In genomic region chr2:240704651-240705050, GRCh38 we compare ENCODE assay signal across 14 cellular contexts. TPM values are rescaled to one million over a fixed set of nuclear protein-coding genes. Genes with fewer than 3 reads are reported as not detected.
DNase-seq lines count a peak whose midpoint lies in the region; ATAC-seq and TF ChIP-seq lines count a peak whose summit lies in the region.
"Had no signal": no experiment of that assay in that cellular context is flagged by ENCODE, and none has a peak within 500 bp of the region (broad histone marks: within the 10 kb centered on the region; RNA-seq: fewer than 3 reads in every experiment).

No MANE protein-coding gene starts in this region.

- peaks cover 8% of the 10 kb centered on the region for H3K27me3 Mint-ChIP-seq in activated T-helper 17 cell treated with anti-CD3 and anti-CD28 coated beads, Interleukin-2, amount 50 U/mL, for 72 hours

- H3K27me3 ChIP-seq in left lung: peaks cover 0 to 47% of the 10 kb centered on the region in 2 donors
- H3K27me3 ChIP-seq in tibial artery: peaks cover 0 to 54% of the 10 kb centered on the region in 2 donors

- in situ Hi-C loops in G401 (cut with HindIII; ENCODE audit: low sequenced_read_pairs): no loop called here

- H3K4me1 ChIP-seq in left lung: no peaks in the 10 kb centered on the region
- no peaks in the 10 kb centered on the region for H3K4me1 ChIP-seq in tibial artery
- H3K4me1 ChIP-seq: breast epithelium had no signal

- H3K36me3 ChIP-seq in left lung (no peaks in the 10 kb centered on the region), tibial artery (no peaks in the 10 kb centered on the region)
- H3K36me3 ChIP-seq: breast epithelium had no signal

- DNase-seq in T-helper 9 cell: peak; percentile 15
- DNase-seq in left lung: peak; percentile 17 to 66
- peak; percentile 48 for DNase-seq in stimulated activated CD8-positive, alpha-beta memory T cell treated with anti-CD3 and anti-CD28 coated beads, Interleukin-4, amount 100 ng/mL, for 48 hours
- no peak for DNase-seq in NCI-H2107 treated with DMSO at 0.1 percent for 48 hours (lab: John Stamatoyannopoulos, UW; ENCODE audit: unreplicated experiment)
- no peak for DNase-seq in kidney glomerular epithelial cell (lab: John Stamatoyannopoulos, UW)
- no peak for DNase-seq in tibial artery
- no peak for DNase-seq in G401 (ENCODE audit: low spot score)
- DNase-seq: activated CD4-positive, CD25-positive, alpha-beta regulatory T cell treated with anti-CD3 and anti-CD28 coated beads, Interleukin-2, amount 50 U/mL, for 72 hours; NCI-H1105 treated with DMSO at 0.1 percent for 48 hours; NCI-H774 had no signal

- TF ChIP-seq CTCF in left lung (IDR thresholded peaks at IDR 0.05) (no peak), tibial artery (IDR thresholded peaks at IDR 0.05) (no peak)

- H3K9me3 ChIP-seq in left lung (no peaks in the 10 kb centered on the region), tibial artery (no peaks in the 10 kb centered on the region)
- H3K9me3 ChIP-seq: breast epithelium had no signal

- peaks cover 12% of the 10 kb centered on the region for H3K4me1 Mint-ChIP-seq in activated T-helper 17 cell treated with anti-CD3 and anti-CD28 coated beads, Interleukin-2, amount 50 U/mL, for 72 hours

- H3K9me3 Mint-ChIP-seq in activated T-helper 17 cell treated with anti-CD3 and anti-CD28 coated beads, Interleukin-2, amount 50 U/mL, for 72 hours: no peaks in the 10 kb centered on the region

- intact Hi-C loops in left lung (cut with DNase I) (no loop called here), tibial artery (cut with DNase I; ENCODE audit: low total_unique reads) (loop anchor here (10.0 kb wide), 1 partner anchor 180 kb away; no protein-coding TSS in a partner anchor)

- H3K27ac Mint-ChIP-seq in activated T-helper 17 cell treated with anti-CD3 and anti-CD28 coated beads, Interleukin-2, amount 50 U/mL, for 72 hours: no peak overlapping the region
- H3K27ac Mint-ChIP-seq: mesothelial cell of epicardium, progenitor cell of endocrine pancreas had no signal

- H3K36me3 Mint-ChIP-seq in activated T-helper 17 cell treated with anti-CD3 and anti-CD28 coated beads, Interleukin-2, amount 50 U/mL, for 72 hours (ENCODE audit: low read depth): no peaks in the 10 kb centered on the region
- H3K36me3 Mint-ChIP-seq: mesothelial cell of epicardium had no signal

- peak; percentile 69 for ATAC-seq in activated T-helper 17 cell treated with anti-CD3 and anti-CD28 coated beads, Interleukin-2, amount 50 U/mL, for 72 hours (replicated peaks)
- no peak for ATAC-seq in left lung

- peak overlapping the region; percentile 58 for H3K4me3 Mint-ChIP-seq in activated T-helper 17 cell treated with anti-CD3 and anti-CD28 coated beads, Interleukin-2, amount 50 U/mL, for 72 hours
- H3K4me3 Mint-ChIP-seq: mesothelial cell of epicardium had no signal

- no peak overlapping the region for H3K27ac ChIP-seq in left lung
- H3K27ac ChIP-seq in tibial artery: no peak overlapping the region
- H3K27ac ChIP-seq: breast epithelium had no signal

- no peak overlapping the region for H3K4me3 ChIP-seq in left lung
- no peak overlapping the region for H3K4me3 ChIP-seq in tibial artery
- H3K4me3 ChIP-seq: breast epithelium had no signal

RNA-seq across cellular contexts. Expression of gene AQP12A, which starts 13.0 kb away (rescaled TPM):
- not detected for total RNA-seq in activated T-helper 17 cell treated with anti-CD3 and anti-CD28 coated beads, Interleukin-2, amount 50 U/mL, for 72 hours
- total RNA-seq in left lung: not detected
- total RNA-seq in G401 (2014; rRNA removed; shearing (Covaris generic)): not detected in 2 replicates
- total RNA-seq: breast epithelium, mesothelial cell of epicardium, progenitor cell of endocrine pancreas had no signal

RNA-seq across cellular contexts. Expression of gene AQP12B, which starts 22.0 kb away (rescaled TPM):
- total RNA-seq in activated T-helper 17 cell treated with anti-CD3 and anti-CD28 coated beads, Interleukin-2, amount 50 U/mL, for 72 hours: not detected
- total RNA-seq in left lung: not detected
- total RNA-seq in G401 (2014; rRNA removed; shearing (Covaris generic)): not detected in 2 replicates
- total RNA-seq: breast epithelium, mesothelial cell of epicardium, progenitor cell of endocrine pancreas had no signal

Comparison
In these comparisons a context has a peak if more than half of its experiments do, and no peak if none do; other contexts are left out.
1. DNase-seq: peak in T-helper 9 cell (single experiment), left lung (2 of 2) and stimulated activated CD8-positive, alpha-beta memory T cell treated with anti-CD3 and anti-CD28 coated beads, Interleukin-4, amount 100 ng/mL, for 48 hours (single experiment); none in NCI-H2107 treated with DMSO at 0.1 percent for 48 hours (single experiment), kidney glomerular epithelial cell (single experiment), tibial artery (0 of 2) and G401 (single experiment).